ENCODE assay signal across 17 cellular contexts in the genomic region with DNA sequence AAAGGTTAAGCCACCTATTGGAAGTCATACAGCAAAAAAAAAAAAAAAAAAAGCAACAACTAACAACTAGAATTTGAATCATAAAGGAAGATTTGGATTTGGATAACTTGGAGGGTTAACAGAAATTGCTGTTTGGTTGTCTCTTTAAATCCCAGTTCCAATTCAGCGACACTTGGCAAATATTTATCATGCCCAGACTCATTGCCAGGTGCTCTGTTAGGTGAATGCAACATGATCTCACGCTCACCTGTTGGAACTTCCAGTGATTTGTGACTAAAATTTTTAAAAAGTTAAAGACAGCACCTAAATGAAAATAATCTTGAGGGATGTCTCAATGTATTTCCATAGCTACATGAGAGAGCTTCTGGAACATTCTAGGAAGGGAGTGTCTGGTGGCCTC.
DNase-seq lines count a peak whose midpoint lies in the region; ATAC-seq and TF ChIP-seq lines count a peak whose summit lies in the region.
"Had no signal": no experiment of that assay in that cellular context is flagged by ENCODE, and none has a peak within 500 bp of the region (broad histone marks: within the 10 kb centered on the region; RNA-seq: fewer than 3 reads in every experiment).

No MANE protein-coding gene starts in this region.

- DNase-seq in NCI-H510A treated with DMSO at 0.1 percent for 48 hours (lab: John Stamatoyannopoulos, UW) (peak; percentile 84), NCI-H510A (lab: John Stamatoyannopoulos, UW) (no peak), NCI-H2029 (lab: John Stamatoyannopoulos, UW) (peak; percentile 49), NCI-H748 treated with DMSO at 0.1 percent for 48 hours (lab: John Stamatoyannopoulos, UW) (peak; percentile 17), activated gamma-delta T cell (lab: John Stamatoyannopoulos, UW) (no peak), AG20443 (ENCODE audit: low spot score) (no peak), gastrocnemius medialis (no peak)
- DNase-seq: CD8-positive, alpha-beta memory T cell; DMS 273 treated with DMSO at 0.1 percent for 48 hours; Karpas-422; MV-4-11; NCI-H1694 treated with DMSO at 0.1 percent for 48 hours; NCI-H2107; SHP77; T-cell had no signal

- no peak overlapping the region for H3K27ac ChIP-seq in gastrocnemius medialis
- H3K27ac ChIP-seq: RWPE1 had no signal

- in situ Hi-C loops in gastrocnemius medialis (cut with MboI; ENCODE audit: low sequenced_read_pairs in 4 of 4): no loop called here

- H3K27me3 ChIP-seq in gastrocnemius medialis: peaks cover 0 to 6% (median 0%) of the 10 kb centered on the region in 3 donors

- H3K4me1 ChIP-seq in gastrocnemius medialis: no peaks in the 10 kb centered on the region

- no peak for TF ChIP-seq CTCF in gastrocnemius medialis (IDR thresholded peaks at IDR 0.05 in 4 of 5, conservative IDR thresholded peaks at IDR 0.05 in 1 of 5)

- no peaks in the 10 kb centered on the region for H3K9me3 ChIP-seq in gastrocnemius medialis

- no peaks in the 10 kb centered on the region for H3K36me3 ChIP-seq in gastrocnemius medialis

- no peak for ATAC-seq in gastrocnemius medialis
- ATAC-seq: Panc1, T-cell had no signal

- intact Hi-C loops in gastrocnemius medialis (cut with DNase I; ENCODE audit: low total_unique reads): no loop called here

- no peak for TF ChIP-seq POLR2A in gastrocnemius medialis (IDR thresholded peaks at IDR 0.05)

- H3K4me3 ChIP-seq in gastrocnemius medialis: no peak overlapping the region

Comparison
In these comparisons a context has a peak if more than half of its experiments do, and no peak if none do; other contexts are left out.
1. DNase-seq: peak in NCI-H510A treated with DMSO at 0.1 percent for 48 hours (single experiment), NCI-H2029 (single experiment) and NCI-H748 treated with DMSO at 0.1 percent for 48 hours (single experiment); none in NCI-H510A (single experiment), activated gamma-delta T cell (single experiment), AG20443 (single experiment) and gastrocnemius medialis (0 of 2).